In genomic region chr11:119673389-119674336, GRCh38 we compare ENCODE assay signal across 7 cellular contexts. TPM values are rescaled to one million over a fixed set of nuclear protein-coding genes. Genes with fewer than 3 reads are reported as not detected.
A peak's percentile ranks its signal among the peaks of the same experiment; 100 is the strongest.
DNase-seq lines count a peak whose midpoint lies in the region; ATAC-seq and TF ChIP-seq lines count a peak whose summit lies in the region.

No MANE protein-coding gene starts in this region.

- no peak for TF ChIP-seq POLR2A in NB4 (IDR thresholded peaks at IDR 0.05; ENCODE audit: extremely low read depth, insufficient read length)

- no peaks in the 10 kb centered on the region for H3K36me3 ChIP-seq in colonic mucosa

- no peaks in the 10 kb centered on the region for H3K4me1 ChIP-seq in colonic mucosa

- H3K27me3 Mint-ChIP-seq in stimulated activated naive CD8-positive, alpha-beta T cell treated with anti-CD3 and anti-CD28 coated beads, Interleukin-15, amount 100 ng/mL, for 72 hours = no peaks in the 10 kb centered on the region

- intact Hi-C loops in colonic mucosa (cut with DNase I) = no loop called here

- no peak overlapping the region for H3K9ac ChIP-seq in colonic mucosa (ENCODE audit: low read depth in 2 of 2, low read length in 2 of 2)

- H3K9me3 ChIP-seq in colonic mucosa = no peaks in the 10 kb centered on the region

- peak overlapping the region in 1 of 2 donors; percentile 29 for H3K4me3 Mint-ChIP-seq in stimulated activated naive CD8-positive, alpha-beta T cell treated with anti-CD3 and anti-CD28 coated beads, Interleukin-15, amount 100 ng/mL, for 72 hours

- H3K4me3 ChIP-seq in NB4 (ENCODE audit: low read depth, low read length) (no peak overlapping the region), colonic mucosa (no peak overlapping the region)

- peaks cover 21% of the 10 kb centered on the region for H3K4me1 Mint-ChIP-seq in stimulated activated naive CD8-positive, alpha-beta T cell treated with anti-CD3 and anti-CD28 coated beads, Interleukin-15, amount 100 ng/mL, for 72 hours

- no peaks in the 10 kb centered on the region for H3K9me3 Mint-ChIP-seq in stimulated activated naive CD8-positive, alpha-beta T cell treated with anti-CD3 and anti-CD28 coated beads, Interleukin-15, amount 100 ng/mL, for 72 hours

- TF ChIP-seq CTCF in NB4 (IDR thresholded peaks at IDR 0.05; ENCODE audit: low read depth, low read length) (peak; percentile 45), colonic mucosa (IDR thresholded peaks at IDR 0.05) (no peak)

- ATAC-seq in GM18870 (IDR thresholded peaks at IDR 0.05; ENCODE audit: unreplicated experiment) = peak; percentile 85
- ATAC-seq in HG02571 (IDR thresholded peaks at IDR 0.05; ENCODE audit: unreplicated experiment) = peak; percentile 80
- peak; percentile 95 for ATAC-seq in stimulated activated naive CD8-positive, alpha-beta T cell treated with anti-CD3 and anti-CD28 coated beads, Interleukin-15, amount 100 ng/mL, for 72 hours

- H3K27me3 ChIP-seq in colonic mucosa = no peaks in the 10 kb centered on the region

- no peak overlapping the region for H3K27ac ChIP-seq in colonic mucosa

- DNase-seq in NB4 (ENCODE audit: low read depth) (peak; percentile 88), colonic mucosa (peak; percentile 25), HK-2 (ENCODE audit: unreplicated experiment) (no peak), COLO668 (lab: John Stamatoyannopoulos, UW; ENCODE audit: unreplicated experiment) (no peak)
- DNase-seq in stimulated activated naive CD8-positive, alpha-beta T cell treated with anti-CD3 and anti-CD28 coated beads, Interleukin-15, amount 100 ng/mL, for 72 hours = peak; percentile 51 to 73

- peak overlapping the region; percentile 68 to 88 for H3K27ac Mint-ChIP-seq in stimulated activated naive CD8-positive, alpha-beta T cell treated with anti-CD3 and anti-CD28 coated beads, Interleukin-15, amount 100 ng/mL, for 72 hours

RNA-seq across cellular contexts. Expression of gene NECTIN1, which starts 55.3 kb away (rescaled TPM):
- 10 to 100 TPM; 53.0 to 59.9 TPM for total RNA-seq in colonic mucosa

Comparison
In these comparisons a context has a peak if more than half of its experiments do, and no peak if none do; other contexts are left out.
1. DNase-seq: peak in NB4 (single experiment), colonic mucosa (single experiment) and stimulated activated naive CD8-positive, alpha-beta T cell treated with anti-CD3 and anti-CD28 coated beads, Interleukin-15, amount 100 ng/mL, for 72 hours (2 of 2); none in HK-2 (single experiment) and COLO668 (single experiment).
2. Peak in every context shown above with its lines, with median percentiles within 50 percentile points of each other: ATAC-seq.